ENCODE assay signal across 1 cellular context in the genomic region with DNA sequence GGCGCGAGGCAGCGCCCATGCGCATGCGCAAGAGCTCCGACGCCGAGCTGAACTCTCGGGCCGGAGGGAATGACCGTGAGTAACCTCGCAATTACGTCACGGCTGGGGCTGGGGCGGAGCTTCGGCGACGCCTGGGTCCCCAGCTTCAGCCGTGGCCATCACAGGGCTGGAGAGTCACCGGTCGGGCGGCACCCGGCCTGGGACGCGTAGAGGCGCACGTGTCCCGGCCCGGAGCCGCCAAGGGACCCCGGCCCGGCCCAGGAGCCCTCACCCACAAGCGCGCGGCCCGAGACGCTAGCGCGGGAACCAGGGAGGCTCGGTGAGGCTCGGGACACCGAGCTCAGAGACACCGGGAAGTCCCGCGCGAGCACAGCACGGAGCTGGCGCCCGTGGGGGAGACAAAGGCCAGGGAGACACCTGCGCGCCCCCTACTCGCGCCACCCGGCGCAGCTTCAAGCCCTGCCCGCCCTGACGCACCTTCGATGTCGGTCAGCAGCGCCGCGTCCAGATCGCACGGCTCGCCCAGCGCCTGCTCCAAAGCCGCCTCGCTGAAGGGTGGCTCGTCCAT.
TF ChIP-seq lines count a peak whose summit lies in the region.

No MANE protein-coding gene starts in this region.

TF ChIP-seq in K562, 482 proteins besides CTCF, POLR2A, EP300 and RAD21 (continued from another document and continues in another):
- TF ChIP-seq, protein P1, sequence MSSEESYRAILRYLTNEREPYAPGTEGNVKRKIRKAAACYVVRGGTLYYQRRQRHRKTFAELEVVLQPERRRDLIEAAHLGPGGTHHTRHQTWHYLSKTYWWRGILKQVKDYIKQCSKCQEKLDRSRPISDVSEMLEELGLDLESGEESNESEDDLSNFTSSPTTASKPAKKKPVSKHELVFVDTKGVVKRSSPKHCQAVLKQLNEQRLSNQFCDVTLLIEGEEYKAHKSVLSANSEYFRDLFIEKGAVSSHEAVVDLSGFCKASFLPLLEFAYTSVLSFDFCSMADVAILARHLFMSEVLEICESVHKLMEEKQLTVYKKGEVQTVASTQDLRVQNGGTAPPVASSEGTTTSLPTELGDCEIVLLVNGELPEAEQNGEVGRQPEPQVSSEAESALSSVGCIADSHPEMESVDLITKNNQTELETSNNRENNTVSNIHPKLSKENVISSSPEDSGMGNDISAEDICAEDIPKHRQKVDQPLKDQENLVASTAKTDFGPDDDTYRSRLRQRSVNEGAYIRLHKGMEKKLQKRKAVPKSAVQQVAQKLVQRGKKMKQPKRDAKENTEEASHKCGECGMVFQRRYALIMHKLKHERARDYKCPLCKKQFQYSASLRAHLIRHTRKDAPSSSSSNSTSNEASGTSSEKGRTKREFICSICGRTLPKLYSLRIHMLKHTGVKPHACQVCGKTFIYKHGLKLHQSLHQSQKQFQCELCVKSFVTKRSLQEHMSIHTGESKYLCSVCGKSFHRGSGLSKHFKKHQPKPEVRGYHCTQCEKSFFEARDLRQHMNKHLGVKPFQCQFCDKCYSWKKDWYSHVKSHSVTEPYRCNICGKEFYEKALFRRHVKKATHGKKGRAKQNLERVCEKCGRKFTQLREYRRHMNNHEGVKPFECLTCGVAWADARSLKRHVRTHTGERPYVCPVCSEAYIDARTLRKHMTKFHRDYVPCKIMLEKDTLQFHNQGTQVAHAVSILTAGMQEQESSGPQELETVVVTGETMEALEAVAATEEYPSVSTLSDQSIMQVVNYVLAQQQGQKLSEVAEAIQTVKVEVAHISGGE (CRISPR knock-in tag; IDR thresholded peaks at IDR 0.05), result 0 out of 6 replicates have a peak, but pooled peaks of 1 of the 3 experiments have one; percentile 24
- TF ChIP-seq ZC3H4 (CRISPR knock-in tag; IDR thresholded peaks at IDR 0.05; ENCODE audit: borderline replicate concordance) (peak; percentile 96), ESRRB (CRISPR knock-in tag; IDR thresholded peaks at IDR 0.05; ENCODE audit: borderline replicate concordance) (no peak), SNIP1 (IDR thresholded peaks at IDR 0.05; ENCODE audit: low read depth) (no peak), SMARCA5 (IDR thresholded peaks at IDR 0.05) (no peak), ZBTB8A (IDR thresholded peaks at IDR 0.05; ENCODE audit: partially characterized antibody) (no peak), ZNF699 (CRISPR knock-in tag; IDR thresholded peaks at IDR 0.05; ENCODE audit: insufficient replicate concordance) (no peak), RFX7 (CRISPR knock-in tag; IDR thresholded peaks at IDR 0.05) (no peak; the same call in 1 of the 2 replicates), NFE2 (IDR thresholded peaks at IDR 0.05; ENCODE audit: low read depth) (no peak), FOXJ2 (tag; IDR thresholded peaks at IDR 0.05) (peak; percentile 55; the same call in 1 of the 2 replicates), CEBPG (CRISPR knock-in tag; IDR thresholded peaks at IDR 0.05) (peak; percentile 54; the same call in 1 of the 2 replicates), CEBPG (tag; conservative IDR thresholded peaks at IDR 0.05 in 1 of 2, IDR thresholded peaks at IDR 0.05 in 1 of 2) (0 out of 4 replicates have a peak, but pooled peaks of 1 of the 2 experiments have one; percentile 13), CBX8 (IDR thresholded peaks at IDR 0.05; ENCODE audit: borderline replicate concordance, extremely low read depth, low read depth, low read length, poor library complexity, severe bottlenecking) (no peak), ELF4 (CRISPR knock-in tag; IDR thresholded peaks at IDR 0.05) (no peak), KLF6 (CRISPR knock-in tag; IDR thresholded peaks at IDR 0.05; ENCODE audit: borderline replicate concordance) (no peak), KAT8 (IDR thresholded peaks at IDR 0.05; ENCODE audit: low read depth) (no peak), BRD9 (IDR thresholded peaks at IDR 0.05; ENCODE audit: low read depth, partially characterized antibody) (no peak), ERF (CRISPR knock-in tag; IDR thresholded peaks at IDR 0.05) (peak; percentile 43; the same call in 1 of the 2 replicates), RBM34 (IDR thresholded peaks at IDR 0.05; ENCODE audit: borderline replicate concordance, insufficient read depth, low read length) (no peak), ZNF3 (CRISPR knock-in tag; IDR thresholded peaks at IDR 0.05) (no peak), KAT7 (CRISPR knock-in tag; IDR thresholded peaks at IDR 0.05; ENCODE audit: borderline replicate concordance) (peak; percentile 89), RB1 (IDR thresholded peaks at IDR 0.05; ENCODE audit: low read depth) (no peak; the same call in 1 of the 2 replicates), TCF3 (CRISPR knock-in tag; IDR thresholded peaks at IDR 0.05) (no peak), CXXC5 (CRISPR knock-in tag; IDR thresholded peaks at IDR 0.05) (peak; percentile 77), PRMT5 (CRISPR knock-in tag; IDR thresholded peaks at IDR 0.05) (no peak), BCOR (IDR thresholded peaks at IDR 0.05) (no peak), CHCHD3 (CRISPR knock-in tag; IDR thresholded peaks at IDR 0.05) (0 out of 2 replicates have a peak, but pooled peaks have one; percentile 38), ZNF57 (CRISPR knock-in tag; IDR thresholded peaks at IDR 0.05) (no peak), CBX1 (IDR thresholded peaks at IDR 0.05; ENCODE audit: low read depth) (peak; percentile 72), SAFB (IDR thresholded peaks at IDR 0.05; ENCODE audit: borderline replicate concordance, low read depth, low read length) (no peak), ETV6 (IDR thresholded peaks at IDR 0.05; ENCODE audit: borderline replicate concordance in 1 of 2, low read depth in 2 of 2, low read length in 1 of 2) (0 out of 4 replicates have a peak, but pooled peaks of 1 of the 2 experiments have one; percentile 4), ETV6 (CRISPR knock-in tag; IDR thresholded peaks at IDR 0.05; ENCODE audit: borderline replicate concordance) (no peak), HNRNPH1 (optimal IDR thresholded peaks at IDR 0.05; ENCODE audit: low read depth, low read length) (no peak), HNRNPUL1 (IDR thresholded peaks at IDR 0.05; ENCODE audit: low read length) (no peak), FOS (IDR thresholded peaks at IDR 0.05; ENCODE audit: extremely low read depth, insufficient read length) (no peak), RAD51 (IDR thresholded peaks at IDR 0.05; ENCODE audit: borderline replicate concordance, low read depth) (no peak)
- TF ChIP-seq, protein P2, sequence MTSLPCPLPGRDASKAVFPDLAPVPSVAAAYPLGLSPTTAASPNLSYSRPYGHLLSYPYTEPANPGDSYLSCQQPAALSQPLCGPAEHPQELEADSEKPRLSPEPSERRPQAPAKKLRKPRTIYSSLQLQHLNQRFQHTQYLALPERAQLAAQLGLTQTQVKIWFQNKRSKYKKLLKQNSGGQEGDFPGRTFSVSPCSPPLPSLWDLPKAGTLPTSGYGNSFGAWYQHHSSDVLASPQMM (CRISPR knock-in tag; IDR thresholded peaks at IDR 0.05), result no peak
- TF ChIP-seq, protein P3, sequence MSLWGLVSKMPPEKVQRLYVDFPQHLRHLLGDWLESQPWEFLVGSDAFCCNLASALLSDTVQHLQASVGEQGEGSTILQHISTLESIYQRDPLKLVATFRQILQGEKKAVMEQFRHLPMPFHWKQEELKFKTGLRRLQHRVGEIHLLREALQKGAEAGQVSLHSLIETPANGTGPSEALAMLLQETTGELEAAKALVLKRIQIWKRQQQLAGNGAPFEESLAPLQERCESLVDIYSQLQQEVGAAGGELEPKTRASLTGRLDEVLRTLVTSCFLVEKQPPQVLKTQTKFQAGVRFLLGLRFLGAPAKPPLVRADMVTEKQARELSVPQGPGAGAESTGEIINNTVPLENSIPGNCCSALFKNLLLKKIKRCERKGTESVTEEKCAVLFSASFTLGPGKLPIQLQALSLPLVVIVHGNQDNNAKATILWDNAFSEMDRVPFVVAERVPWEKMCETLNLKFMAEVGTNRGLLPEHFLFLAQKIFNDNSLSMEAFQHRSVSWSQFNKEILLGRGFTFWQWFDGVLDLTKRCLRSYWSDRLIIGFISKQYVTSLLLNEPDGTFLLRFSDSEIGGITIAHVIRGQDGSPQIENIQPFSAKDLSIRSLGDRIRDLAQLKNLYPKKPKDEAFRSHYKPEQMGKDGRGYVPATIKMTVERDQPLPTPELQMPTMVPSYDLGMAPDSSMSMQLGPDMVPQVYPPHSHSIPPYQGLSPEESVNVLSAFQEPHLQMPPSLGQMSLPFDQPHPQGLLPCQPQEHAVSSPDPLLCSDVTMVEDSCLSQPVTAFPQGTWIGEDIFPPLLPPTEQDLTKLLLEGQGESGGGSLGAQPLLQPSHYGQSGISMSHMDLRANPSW (CRISPR knock-in tag; IDR thresholded peaks at IDR 0.05), result no peak
- TF ChIP-seq, protein P4, sequence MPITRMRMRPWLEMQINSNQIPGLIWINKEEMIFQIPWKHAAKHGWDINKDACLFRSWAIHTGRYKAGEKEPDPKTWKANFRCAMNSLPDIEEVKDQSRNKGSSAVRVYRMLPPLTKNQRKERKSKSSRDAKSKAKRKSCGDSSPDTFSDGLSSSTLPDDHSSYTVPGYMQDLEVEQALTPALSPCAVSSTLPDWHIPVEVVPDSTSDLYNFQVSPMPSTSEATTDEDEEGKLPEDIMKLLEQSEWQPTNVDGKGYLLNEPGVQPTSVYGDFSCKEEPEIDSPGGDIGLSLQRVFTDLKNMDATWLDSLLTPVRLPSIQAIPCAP (CRISPR knock-in tag; IDR thresholded peaks at IDR 0.05; ENCODE audit: borderline replicate concordance), result no peak
- TF ChIP-seq, protein P5, sequence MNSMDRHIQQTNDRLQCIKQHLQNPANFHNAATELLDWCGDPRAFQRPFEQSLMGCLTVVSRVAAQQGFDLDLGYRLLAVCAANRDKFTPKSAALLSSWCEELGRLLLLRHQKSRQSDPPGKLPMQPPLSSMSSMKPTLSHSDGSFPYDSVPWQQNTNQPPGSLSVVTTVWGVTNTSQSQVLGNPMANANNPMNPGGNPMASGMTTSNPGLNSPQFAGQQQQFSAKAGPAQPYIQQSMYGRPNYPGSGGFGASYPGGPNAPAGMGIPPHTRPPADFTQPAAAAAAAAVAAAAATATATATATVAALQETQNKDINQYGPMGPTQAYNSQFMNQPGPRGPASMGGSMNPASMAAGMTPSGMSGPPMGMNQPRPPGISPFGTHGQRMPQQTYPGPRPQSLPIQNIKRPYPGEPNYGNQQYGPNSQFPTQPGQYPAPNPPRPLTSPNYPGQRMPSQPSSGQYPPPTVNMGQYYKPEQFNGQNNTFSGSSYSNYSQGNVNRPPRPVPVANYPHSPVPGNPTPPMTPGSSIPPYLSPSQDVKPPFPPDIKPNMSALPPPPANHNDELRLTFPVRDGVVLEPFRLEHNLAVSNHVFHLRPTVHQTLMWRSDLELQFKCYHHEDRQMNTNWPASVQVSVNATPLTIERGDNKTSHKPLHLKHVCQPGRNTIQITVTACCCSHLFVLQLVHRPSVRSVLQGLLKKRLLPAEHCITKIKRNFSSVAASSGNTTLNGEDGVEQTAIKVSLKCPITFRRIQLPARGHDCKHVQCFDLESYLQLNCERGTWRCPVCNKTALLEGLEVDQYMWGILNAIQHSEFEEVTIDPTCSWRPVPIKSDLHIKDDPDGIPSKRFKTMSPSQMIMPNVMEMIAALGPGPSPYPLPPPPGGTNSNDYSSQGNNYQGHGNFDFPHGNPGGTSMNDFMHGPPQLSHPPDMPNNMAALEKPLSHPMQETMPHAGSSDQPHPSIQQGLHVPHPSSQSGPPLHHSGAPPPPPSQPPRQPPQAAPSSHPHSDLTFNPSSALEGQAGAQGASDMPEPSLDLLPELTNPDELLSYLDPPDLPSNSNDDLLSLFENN (IDR thresholded peaks at IDR 0.05; ENCODE audit: low read depth in 2 of 2, low read length in 2 of 2), result peak in 1 of 2 experiments; percentile 53; a peak in 1 of 4 replicates
- TF ChIP-seq, protein P6, sequence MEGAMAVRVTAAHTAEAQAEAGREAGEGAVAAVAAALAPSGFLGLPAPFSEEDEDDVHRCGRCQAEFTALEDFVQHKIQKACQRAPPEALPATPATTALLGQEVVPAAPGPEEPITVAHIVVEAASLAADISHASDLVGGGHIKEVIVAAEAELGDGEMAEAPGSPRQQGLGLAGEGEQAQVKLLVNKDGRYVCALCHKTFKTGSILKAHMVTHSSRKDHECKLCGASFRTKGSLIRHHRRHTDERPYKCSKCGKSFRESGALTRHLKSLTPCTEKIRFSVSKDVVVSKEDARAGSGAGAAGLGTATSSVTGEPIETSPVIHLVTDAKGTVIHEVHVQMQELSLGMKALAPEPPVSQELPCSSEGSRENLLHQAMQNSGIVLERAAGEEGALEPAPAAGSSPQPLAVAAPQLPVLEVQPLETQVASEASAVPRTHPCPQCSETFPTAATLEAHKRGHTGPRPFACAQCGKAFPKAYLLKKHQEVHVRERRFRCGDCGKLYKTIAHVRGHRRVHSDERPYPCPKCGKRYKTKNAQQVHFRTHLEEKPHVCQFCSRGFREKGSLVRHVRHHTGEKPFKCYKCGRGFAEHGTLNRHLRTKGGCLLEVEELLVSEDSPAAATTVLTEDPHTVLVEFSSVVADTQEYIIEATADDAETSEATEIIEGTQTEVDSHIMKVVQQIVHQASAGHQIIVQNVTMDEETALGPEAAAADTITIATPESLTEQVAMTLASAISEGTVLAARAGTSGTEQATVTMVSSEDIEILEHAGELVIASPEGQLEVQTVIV (CRISPR knock-in tag; IDR thresholded peaks at IDR 0.05; ENCODE audit: borderline replicate concordance), result no peak
- TF ChIP-seq, protein P7, sequence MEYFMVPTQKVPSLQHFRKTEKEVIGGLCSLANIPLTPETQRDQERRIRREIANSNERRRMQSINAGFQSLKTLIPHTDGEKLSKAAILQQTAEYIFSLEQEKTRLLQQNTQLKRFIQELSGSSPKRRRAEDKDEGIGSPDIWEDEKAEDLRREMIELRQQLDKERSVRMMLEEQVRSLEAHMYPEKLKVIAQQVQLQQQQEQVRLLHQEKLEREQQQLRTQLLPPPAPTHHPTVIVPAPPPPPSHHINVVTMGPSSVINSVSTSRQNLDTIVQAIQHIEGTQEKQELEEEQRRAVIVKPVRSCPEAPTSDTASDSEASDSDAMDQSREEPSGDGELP (CRISPR knock-in tag; IDR thresholded peaks at IDR 0.05; ENCODE audit: borderline replicate concordance), result peak; percentile 87
- TF ChIP-seq, protein P8, sequence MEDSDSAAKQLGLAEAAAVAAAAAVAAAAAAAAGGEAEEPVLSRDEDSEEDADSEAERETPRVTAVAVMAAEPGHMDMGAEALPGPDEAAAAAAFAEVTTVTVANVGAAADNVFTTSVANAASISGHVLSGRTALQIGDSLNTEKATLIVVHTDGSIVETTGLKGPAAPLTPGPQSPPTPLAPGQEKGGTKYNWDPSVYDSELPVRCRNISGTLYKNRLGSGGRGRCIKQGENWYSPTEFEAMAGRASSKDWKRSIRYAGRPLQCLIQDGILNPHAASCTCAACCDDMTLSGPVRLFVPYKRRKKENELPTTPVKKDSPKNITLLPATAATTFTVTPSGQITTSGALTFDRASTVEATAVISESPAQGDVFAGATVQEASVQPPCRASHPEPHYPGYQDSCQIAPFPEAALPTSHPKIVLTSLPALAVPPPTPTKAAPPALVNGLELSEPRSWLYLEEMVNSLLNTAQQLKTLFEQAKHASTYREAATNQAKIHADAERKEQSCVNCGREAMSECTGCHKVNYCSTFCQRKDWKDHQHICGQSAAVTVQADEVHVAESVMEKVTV (CRISPR knock-in tag; IDR thresholded peaks at IDR 0.05), result no peak
- TF ChIP-seq, protein P9, sequence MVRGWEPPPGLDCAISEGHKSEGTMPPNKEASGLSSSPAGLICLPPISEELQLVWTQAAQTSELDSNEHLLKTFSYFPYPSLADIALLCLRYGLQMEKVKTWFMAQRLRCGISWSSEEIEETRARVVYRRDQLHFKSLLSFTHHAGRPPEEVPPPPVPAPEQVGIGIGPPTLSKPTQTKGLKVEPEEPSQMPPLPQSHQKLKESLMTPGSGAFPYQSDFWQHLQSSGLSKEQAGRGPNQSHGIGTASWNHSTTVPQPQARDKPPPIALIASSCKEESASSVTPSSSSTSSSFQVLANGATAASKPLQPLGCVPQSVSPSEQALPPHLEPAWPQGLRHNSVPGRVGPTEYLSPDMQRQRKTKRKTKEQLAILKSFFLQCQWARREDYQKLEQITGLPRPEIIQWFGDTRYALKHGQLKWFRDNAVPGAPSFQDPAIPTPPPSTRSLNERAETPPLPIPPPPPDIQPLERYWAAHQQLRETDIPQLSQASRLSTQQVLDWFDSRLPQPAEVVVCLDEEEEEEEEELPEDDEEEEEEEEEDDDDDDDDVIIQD (CRISPR knock-in tag; IDR thresholded peaks at IDR 0.05), result no peak
